In genomic region chr20:47502801-47503239, GRCh38 we compare ENCODE assay signal across 8 cellular contexts. TPM values are rescaled to one million over a fixed set of nuclear protein-coding genes. Genes with fewer than 3 reads are reported as not detected.
DNase-seq lines count a peak whose midpoint lies in the region; ATAC-seq and TF ChIP-seq lines count a peak whose summit lies in the region.

No MANE protein-coding gene starts in this region.

- H3K4me1 ChIP-seq in BE2C (no peaks in the 10 kb centered on the region), HAP-1 (peaks cover 46% of the 10 kb centered on the region), liver (ENCODE audit: control insufficient read depth in 4 of 4, insufficient read depth in 4 of 4, low read length in 3 of 4) (peaks cover 2 to 31% (median 18%) of the 10 kb centered on the region in 4 donors), thymus (ENCODE audit: control insufficient read depth, insufficient read depth, low read length) (peaks cover 8% of the 10 kb centered on the region)

- ATAC-seq in HG03159 (IDR thresholded peaks at IDR 0.05; ENCODE audit: unreplicated experiment) (no peak), omental fat pad (ENCODE audit: low FRiP score) (no peak)

- WGBS in liver: under 1% methylated on average over 11 of the region's 11 CpGs
- under 1% methylated on average over 11 of the region's 11 CpGs for WGBS in thymus

- peak in 1 of 2 donors; percentile 17 for TF ChIP-seq RAD21 in liver (IDR thresholded peaks at IDR 0.05)

- TF ChIP-seq CTCF in BE2C (IDR thresholded peaks at IDR 0.05; ENCODE audit: low read depth, low read length) (no peak), liver (IDR thresholded peaks at IDR 0.05; ENCODE audit: low read depth, low read length, missing input control) (no peak), omental fat pad (IDR thresholded peaks at IDR 0.05) (no peak)

- in situ Hi-C loops in HAP-1 (cut with MboI; ENCODE audit: low sequenced_read_pairs): no loop called here

- H3K9me3 ChIP-seq in BE2C (no peaks in the 10 kb centered on the region), HAP-1 (no peaks in the 10 kb centered on the region), liver (ENCODE audit: control insufficient read depth in 4 of 4, low read length in 3 of 4) (no peaks in the 10 kb centered on the region), thymus (ENCODE audit: control insufficient read depth) (no peaks in the 10 kb centered on the region)

- H3K4me3 ChIP-seq in BE2C (ENCODE audit: low read depth, low read length) (peak overlapping the region; percentile 91), HAP-1 (peak overlapping the region; percentile 93), liver (ENCODE audit: low read depth in 1 of 3, low read length in 3 of 3) (peak overlapping the region; percentile 90 to 95 (median 95)), thymus (ENCODE audit: low read length) (peak overlapping the region; percentile 94)

- peak overlapping the region; percentile 89 to 95 for H3K27ac ChIP-seq in liver (ENCODE audit: low read depth in 1 of 2, low read length in 2 of 2)
- H3K27ac ChIP-seq in thymus (ENCODE audit: low read depth): peak overlapping the region; percentile 92

- H3K27me3 ChIP-seq in BE2C (no peaks in the 10 kb centered on the region), HAP-1 (ENCODE audit: low read depth) (no peaks in the 10 kb centered on the region), liver (ENCODE audit: control insufficient read depth in 4 of 4, insufficient read depth in 4 of 4, low read length in 3 of 4) (no peaks in the 10 kb centered on the region), thymus (ENCODE audit: control insufficient read depth, insufficient read depth) (no peaks in the 10 kb centered on the region)

- DNase-seq in BE2C (no peak), HAP-1 (ENCODE audit: low spot score in 2 of 2) (peak; percentile 37 to 53), cerebellum (ENCODE audit: low spot score) (peak; percentile 6), omental fat pad (ENCODE audit: low spot score) (no peak)

- H3K36me3 ChIP-seq in BE2C: no peaks in the 10 kb centered on the region
- no peaks in the 10 kb centered on the region for H3K36me3 ChIP-seq in HAP-1 (replicated peaks)
- no peaks in the 10 kb centered on the region for H3K36me3 ChIP-seq in liver (ENCODE audit: control insufficient read depth in 4 of 4, insufficient read depth in 3 of 4, low read depth in 1 of 4, low read length in 3 of 4)
- no peaks in the 10 kb centered on the region for H3K36me3 ChIP-seq in thymus (ENCODE audit: control insufficient read depth, insufficient read depth)

- peak overlapping the region; percentile 64 to 77 for H3K9ac ChIP-seq in liver (ENCODE audit: low read depth in 1 of 2, low read length in 2 of 2)

TF ChIP-seq in PFSK-1, 5 proteins besides CTCF, POLR2A, EP300 and RAD21:
- TF ChIP-seq SIN3A (IDR thresholded peaks at IDR 0.05; ENCODE audit: borderline replicate concordance, insufficient read depth, low read length) (peak; percentile 99), REST (IDR thresholded peaks at IDR 0.05; ENCODE audit: insufficient read depth in 1 of 2, low read depth in 2 of 2, low read length in 2 of 2) (no peak)

TF ChIP-seq in liver, 16 proteins besides CTCF, POLR2A, EP300 and RAD21:
- TF ChIP-seq YY1 (IDR thresholded peaks at IDR 0.05) (peak; percentile 59), ATF3 (IDR thresholded peaks at IDR 0.05) (no peak), RXRA (IDR thresholded peaks at IDR 0.05) (peak in 1 of 2 donors; percentile 3)
TF ChIP-seq in liver: peak in this region for 2.

RNA-seq across cellular contexts. Expression of gene NCOA3, which starts 1.1 kb away (rescaled TPM):
- polyA plus RNA-seq in BE2C (2012; ENCODE audit: insufficient read depth, insufficient read length, low read depth): 8.5 TPM
- polyA plus RNA-seq in PFSK-1 (2012; ENCODE audit: insufficient read length, low read depth): 11.9 TPM
- total RNA-seq in cerebellum: 26.0 TPM
- total RNA-seq in liver: 10 to 100 TPM; 12.6 to 18.2 TPM
- polyA plus RNA-seq in liver: 1 to 10 TPM; 3.8 to 5.2 TPM
- 11.4 TPM for polyA plus RNA-seq in thymus
- total RNA-seq in omental fat pad: 10 to 100 TPM; 33.7 to 70.6 (median 43.7) TPM

Comparison
In these comparisons a context has a peak if more than half of its experiments do, and no peak if none do; other contexts are left out.
1. DNase-seq: peak in HAP-1 (2 of 2) and cerebellum (single experiment); none in BE2C (single experiment) and omental fat pad (single experiment).
2. Peak in every context shown above with its lines, with median percentiles within 50 percentile points of each other: H3K4me3 ChIP-seq.